In genomic region chr2:127182626-127183458, GRCh38 we compare ENCODE assay signal across 23 cellular contexts. TPM values are rescaled to one million over a fixed set of nuclear protein-coding genes. Genes with fewer than 3 reads are reported as not detected.
DNase-seq lines count a peak whose midpoint lies in the region; ATAC-seq, FAIRE-seq and TF ChIP-seq lines count a peak whose summit lies in the region.
"Had no signal": no experiment of that assay in that cellular context is flagged by ENCODE, and none has a peak within 500 bp of the region (broad histone marks: within the 10 kb centered on the region; RNA-seq: fewer than 3 reads in every experiment).

No MANE protein-coding gene starts in this region.

- peak overlapping the region; percentile 61 for H3K27ac Mint-ChIP-seq in nephron progenitor cell
- H3K27ac Mint-ChIP-seq: stimulated activated memory B cell treated with anti-CD40 and anti-IgM and Interleukin-4, amounts not matched to agents 10 μg/mL and 1 μg/mL and 100 μg/mL, for 72 hours; T-helper 17 cell had no signal

- peaks cover 60% of the 10 kb centered on the region for H3K36me3 Mint-ChIP-seq in nephron progenitor cell (ENCODE audit: low read depth)

- H3K9me3 ChIP-seq in GM12878 (replicated peaks; ENCODE audit: control insufficient read depth, insufficient read depth, low read length): no peaks in the 10 kb centered on the region; the same call in 2 of the 3 replicates
- H3K9me3 ChIP-seq: SK-N-SH had no signal

- in situ Hi-C loops in GM12878 (cut with MboI): no loop called here

- peaks cover 4% of the 10 kb centered on the region for H3K27me3 Mint-ChIP-seq in nephron progenitor cell (ENCODE audit: low read depth, poor library complexity)

- no peak overlapping the region for H3K4ac ChIP-seq in mesendoderm (ENCODE audit: low read depth, low read length)

- no peaks in the 10 kb centered on the region for H3K79me2 ChIP-seq in GM12878 (ENCODE audit: control insufficient read depth, insufficient read depth, low read length)
- H3K79me2 ChIP-seq in mesendoderm (ENCODE audit: control insufficient read depth, insufficient read depth, low read length): no peaks in the 10 kb centered on the region

- TF ChIP-seq RAD21 in GM12878 (IDR thresholded peaks at IDR 0.05; ENCODE audit: insufficient read depth, low read depth, low read length): no peak

- H4K8ac ChIP-seq in mesendoderm (ENCODE audit: low read depth, low read length): no peak overlapping the region

- H3K9ac ChIP-seq in GM12878 (ENCODE audit: control insufficient read depth, insufficient read depth, low read length): no peak overlapping the region
- no peak overlapping the region for H3K9ac ChIP-seq in mesendoderm (ENCODE audit: low read length)
- H3K9ac ChIP-seq: SK-N-SH had no signal

- WGBS in GM12878 (ENCODE audit: insufficient coverage, insufficient replicate concordance, low lambda C conversion rate, missing lambda C conversion rate): 63% methylated on average over 10 of the region's 10 CpGs
- no CpG with 5 or more reads among the region's 10 CpGs for WGBS in mesendoderm (ENCODE audit: extremely low coverage, insufficient coverage, low lambda C conversion rate)

- H4K5ac ChIP-seq in mesendoderm (ENCODE audit: low read length): no peak overlapping the region

- H3K4me2 ChIP-seq in GM12878 (ENCODE audit: control insufficient read depth, insufficient read depth) (no peak overlapping the region), mesendoderm (ENCODE audit: low read length) (no peak overlapping the region)
- H3K4me2 ChIP-seq: SK-N-SH had no signal

- H3K27me3 ChIP-seq in GM12878 (replicated peaks in 1 of 2; ENCODE audit: control insufficient read depth in 2 of 2, insufficient read depth in 2 of 2, low read length in 1 of 2): peaks cover 0 to 4% of the 10 kb centered on the region in 2 experiments; a peak in 3 of 4 replicates
- no peaks in the 10 kb centered on the region for H3K27me3 ChIP-seq in mesendoderm (ENCODE audit: insufficient read depth, low read length, poor library complexity)

- no peak overlapping the region for H2BK15ac ChIP-seq in mesendoderm (replicated peaks; ENCODE audit: low read depth)

- H2AK5ac ChIP-seq in mesendoderm (ENCODE audit: low read length): no peak overlapping the region

- TF ChIP-seq CTCF in GM12878 (IDR thresholded peaks at IDR 0.05 in 2 of 3, conservative IDR thresholded peaks at IDR 0.05 in 1 of 3; ENCODE audit: control insufficient read depth in 2 of 3, extremely low read depth in 1 of 3, insufficient read depth in 1 of 3, low read depth in 3 of 3, low read length in 3 of 3) (no peak), nephron progenitor cell (IDR thresholded peaks at IDR 0.05) (no peak)

- H3K4me3 ChIP-seq in GM12878: no peak overlapping the region
- H3K4me3 ChIP-seq in mesendoderm (ENCODE audit: low read length): no peak overlapping the region

- no peaks in the 10 kb centered on the region for H4K20me1 ChIP-seq in GM12878 (ENCODE audit: control insufficient read depth, insufficient read depth)

- no peaks in the 10 kb centered on the region for H3K79me1 ChIP-seq in mesendoderm (ENCODE audit: low read length)

- no peak overlapping the region for H2AFZ ChIP-seq in GM12878 (ENCODE audit: control insufficient read depth, low read depth, low read length)

- TF ChIP-seq EP300 in GM12878 (IDR thresholded peaks at IDR 0.05; ENCODE audit: borderline replicate concordance in 1 of 2, control insufficient read depth in 1 of 2, low read depth in 2 of 2, low read length in 2 of 2): no peak

- no peaks in the 10 kb centered on the region for H3K36me3 ChIP-seq in GM12878 (ENCODE audit: control insufficient read depth in 2 of 2, insufficient read depth in 2 of 2, low read length in 1 of 2)
- no peaks in the 10 kb centered on the region for H3K36me3 ChIP-seq in mesendoderm (ENCODE audit: control insufficient read depth, insufficient read depth, low read length)

- CTCF ChIA-PET in GM12878 (lab: Yijun Ruan, JAX): interaction anchor here (0.6 to 2.3 kb wide), 3 partner anchors 14 to 317 kb away, joined by 3 to 8 read pairs (median 3); no protein-coding TSS in a partner anchor

- FAIRE-seq in GM12878 (lab: Jason Lieb, UNC): no peak
- FAIRE-seq: GM18507 had no signal

- SMC1A ChIA-PET in GM12878 (lab: Charles Lee; ENCODE audit: uncharacterized antibody, unreplicated experiment): interaction anchor here (0.6 to 1.6 kb wide), 2 partner anchors 73 to 112 kb away, joined by 3 read pairs; no protein-coding TSS in a partner anchor

- peaks cover 26% of the 10 kb centered on the region for H3K9me3 Mint-ChIP-seq in nephron progenitor cell

- no peak; the same call in 2 of the 3 replicates for ATAC-seq in GM12878
- ATAC-seq: naive thymus-derived CD8-positive, alpha-beta T cell; stimulated activated memory B cell treated with anti-CD40 and anti-IgM and Interleukin-4, amounts not matched to agents 10 μg/mL and 1 μg/mL and 100 μg/mL, for 72 hours; T-helper 17 cell had no signal

- no peak overlapping the region for H3K18ac ChIP-seq in mesendoderm (ENCODE audit: low read length)

- H3K4me1 ChIP-seq in GM12878 (ENCODE audit: control insufficient read depth, insufficient read depth, low read length): no peaks in the 10 kb centered on the region
- H3K4me1 ChIP-seq in mesendoderm (ENCODE audit: control insufficient read depth, low read depth, low read length): no peaks in the 10 kb centered on the region

- TF ChIP-seq POLR2A in GM12878 (IDR thresholded peaks at IDR 0.05; ENCODE audit: low read depth, low read length): no peak

- BruUV-seq in GM12878 (replicated peaks; lab: Mats Ljungman, UMichigan): no TSS peak

- H3K4me3 Mint-ChIP-seq in nephron progenitor cell: no peak overlapping the region
- H3K4me3 Mint-ChIP-seq: naive thymus-derived CD8-positive, alpha-beta T cell; stimulated activated memory B cell treated with anti-CD40 and anti-IgM and Interleukin-4, amounts not matched to agents 10 μg/mL and 1 μg/mL and 100 μg/mL, for 72 hours; T-helper 17 cell had no signal

- H3K27ac ChIP-seq in GM12878 (ENCODE audit: control insufficient read depth, insufficient read depth): no peak overlapping the region
- H3K27ac ChIP-seq in mesendoderm (ENCODE audit: low read depth, low read length): no peak overlapping the region

- RAD21 ChIA-PET in GM12878 (lab: Charles Lee; ENCODE audit: unreplicated experiment): no interaction called here

- H2BK120ac ChIP-seq in mesendoderm (ENCODE audit: low read depth, low read length): no peak overlapping the region

- POLR2A ChIA-PET in GM12878 (lab: Charles Lee): interaction anchor here (0.6 to 0.7 kb wide), 3 partner anchors 12 to 626 kb away, joined by 5 to 7 read pairs (median 6); no protein-coding TSS in a partner anchor

- H3K56ac ChIP-seq in mesendoderm (ENCODE audit: low read length): no peak overlapping the region

- no peak overlapping the region for H2BK5ac ChIP-seq in mesendoderm (ENCODE audit: low read length)

- peaks cover 21% of the 10 kb centered on the region for H3K4me1 Mint-ChIP-seq in nephron progenitor cell

- intact Hi-C loops in GM12878 (cut with micrococcal nuclease; ENCODE audit: unreplicated experiment): no loop called here

- DNase-seq in GDM1 (lab: John Stamatoyannopoulos, UW) (peak; percentile 64), KG1 (lab: John Stamatoyannopoulos, UW) (peak; percentile 32), GM12878 (ENCODE audit: low read depth, low spot score) (no peak), nephron progenitor cell (no peak), activated T-cell treated with anti-CD3 and anti-CD28 coated beads for 4 hours (no peak), HT-29 (ENCODE audit: low spot score) (no peak), mesendoderm (no peak)
- no peak for DNase-seq in activated naive CD4-positive, alpha-beta T cell treated with anti-CD3 and anti-CD28 coated beads, Interleukin-2, amount 50 U/mL, for 16 hours
- DNase-seq: activated CD4-positive, alpha-beta T cell treated with anti-CD3 and anti-CD28 coated beads for 48 hours; activated CD8-positive, alpha-beta memory T cell treated with anti-CD3 and anti-CD28 coated beads for 24 hours; activated T-cell treated with anti-CD3 and anti-CD28 coated beads, Interleukin-2, amount 50 U/mL, for 1 hour; cerebellar nuclear complex; GF-D8; islet precursor cell; naive thymus-derived CD8-positive, alpha-beta T cell; NCI-H2081; NCI-H226; NCI-H69; SK-N-SH; stimulated activated CD4-positive, alpha-beta T cell treated with anti-CD3 and anti-CD28 coated beads, Interleukin-4, amount 100 ng/mL, for 1 hour; T-helper 17 cell had no signal

- H3K23ac ChIP-seq in mesendoderm (ENCODE audit: low read length): no peak overlapping the region

TF ChIP-seq in GM12878, 131 proteins besides CTCF, POLR2A, EP300 and RAD21:
- TF ChIP-seq SPI1 (IDR thresholded peaks at IDR 0.05; ENCODE audit: borderline replicate concordance, insufficient read depth, low read depth, low read length) (peak; percentile 36; the same call in 1 of the 2 replicates), RB1 (IDR thresholded peaks at IDR 0.05; ENCODE audit: borderline replicate concordance) (no peak)

RNA-seq across cellular contexts. Expression of gene CYP27C1, which starts 37.3 kb away (rescaled TPM):
- total RNA-seq in GM12878 (2013; cell fraction: nucleolus; rRNA removed): not detected in 2 replicates
- total RNA-seq in GM12878 (2014; rRNA removed): not detected in 2 replicates
- total RNA-seq in GM12878 (2014; rRNA removed; fragmentation: Illumina TruSeq; extraction: Trizol): not detected in 2 replicates
- not detected in 2 replicates for total RNA-seq in GM12878 (2021)
- not detected for polyA plus RNA-seq in GM12878 (2011; ENCODE audit: low read depth)
- polyA plus RNA-seq in GM12878 (2011; rRNA removed): not detected in 2 replicates
- polyA plus RNA-seq in GM12878 (2011; cell fraction: cytosol; rRNA removed): not detected in 2 replicates
- polyA plus RNA-seq in GM12878 (2011; cell fraction: nucleus; rRNA removed): not detected in 2 replicates
- not detected in 2 replicates for polyA plus RNA-seq in GM12878 (2012)
- not detected in 2 replicates for polyA plus RNA-seq in GM12878 (2014; fragmentation: Illumina TruSeq; extraction: Trizol)
- polyA plus RNA-seq in GM12878 (2014; fragmentation: Nextera tagmentation; extraction: Ambion mirVana): not detected
- polyA plus RNA-seq in GM12878 (2014; rRNA removed): not detected in 2 replicates
- not detected for polyA plus RNA-seq in GM12878 (2016; fragmentation: Nextera tagmentation; extraction: Ambion mirVana)
- not detected in 2 replicates for polyA minus RNA-seq in GM12878 (2011; rRNA and poly(A)+ RNA removed)
- not detected in 2 replicates for polyA minus RNA-seq in GM12878 (2011; cell fraction: cytosol; rRNA and poly(A)+ RNA removed)
- not detected in 2 replicates for polyA minus RNA-seq in GM12878 (2011; cell fraction: nucleus; rRNA and poly(A)+ RNA removed)
- total RNA-seq in HT-29 (2014; rRNA removed; shearing (Covaris generic)): not detected in 2 replicates
- polyA plus RNA-seq in mesendoderm (2013, experiment 1 of 2): 1.4 TPM
- 1.3 TPM for polyA plus RNA-seq in mesendoderm (2013, experiment 2 of 2)
- total RNA-seq: naive thymus-derived CD8-positive, alpha-beta T cell; T-helper 17 cell had no signal
- polyA plus RNA-seq: naive thymus-derived CD8-positive, alpha-beta T cell; SK-N-SH had no signal

Comparison
In these comparisons a context has a peak if more than half of its experiments do, and no peak if none do; other contexts are left out.
1. DNase-seq: peak in GDM1 (single experiment) and KG1 (single experiment); none in GM12878 (single experiment), nephron progenitor cell (single experiment), activated naive CD4-positive, alpha-beta T cell treated with anti-CD3 and anti-CD28 coated beads, Interleukin-2, amount 50 U/mL, for 16 hours (single experiment), activated T-cell treated with anti-CD3 and anti-CD28 coated beads for 4 hours (single experiment), HT-29 (single experiment) and mesendoderm (single experiment).